10 cellular contexts compared by ENCODE assay signal in the genomic region with DNA sequence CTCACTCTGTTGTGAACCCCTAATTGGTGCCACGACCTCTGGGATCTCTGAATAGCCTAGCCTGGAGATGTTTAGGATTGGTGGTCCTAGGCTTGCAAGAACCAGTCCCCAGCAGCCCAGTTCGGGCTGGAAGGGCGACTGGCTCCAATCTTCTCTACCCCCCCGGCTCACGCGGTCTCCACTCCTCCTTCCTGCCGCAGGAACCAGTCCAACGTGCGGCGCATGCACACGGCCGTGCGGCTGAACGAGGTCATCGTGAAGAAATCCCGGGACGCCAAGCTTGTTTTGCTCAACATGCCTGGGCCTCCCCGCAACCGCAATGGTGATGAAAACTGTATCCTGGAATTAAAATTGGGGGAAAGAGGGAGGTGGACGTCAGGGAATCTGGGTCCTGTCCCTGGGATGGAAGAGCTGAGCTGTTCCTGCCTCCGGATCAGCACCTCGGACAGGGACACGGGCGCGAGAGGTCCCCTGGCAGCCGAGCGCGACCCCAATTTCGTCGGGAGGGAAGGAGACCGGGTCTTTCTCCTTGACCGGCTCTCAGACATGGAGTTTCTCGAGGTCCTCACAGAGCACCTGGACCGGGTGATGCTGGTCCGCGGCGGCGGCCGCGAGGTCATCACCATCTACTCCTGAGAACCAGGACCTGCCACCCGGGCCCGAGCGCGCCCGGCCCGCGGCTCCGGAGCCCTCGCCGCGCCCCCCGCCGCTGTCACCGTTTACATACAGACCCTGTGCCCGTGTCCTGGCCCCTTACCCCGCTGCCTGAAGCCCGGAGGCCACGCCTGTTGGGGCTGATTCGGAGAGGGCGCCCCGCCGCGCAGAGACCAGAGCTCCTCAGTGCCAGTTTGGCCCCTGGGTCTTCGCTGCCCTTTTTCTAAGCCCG. TPM values are rescaled to one million over a fixed set of nuclear protein-coding genes. Genes with fewer than 3 reads are reported as not detected.
A peak's percentile ranks its signal among the peaks of the same experiment; 100 is the strongest.
DNase-seq lines count a peak whose midpoint lies in the region; ATAC-seq and TF ChIP-seq lines count a peak whose summit lies in the region.
"Had no signal": no experiment of that assay in that cellular context is flagged by ENCODE, and none has a peak within 500 bp of the region (broad histone marks: within the 10 kb centered on the region; RNA-seq: fewer than 3 reads in every experiment).

No MANE protein-coding gene starts in this region.

- no peak overlapping the region for H4K91ac ChIP-seq in trophoblast cell (ENCODE audit: low read depth, low read length)

- H3K4me2 ChIP-seq in GM23248 (ENCODE audit: unreplicated experiment) (peak overlapping the region; percentile 83), trophoblast cell (ENCODE audit: low read length) (peak overlapping the region; percentile 41)

- no peaks in the 10 kb centered on the region for H3K9me2 ChIP-seq in GM23248 (ENCODE audit: insufficient read depth)

- H3K18ac ChIP-seq in trophoblast cell (ENCODE audit: low read length) = no peak overlapping the region

- H2AFZ ChIP-seq in GM23248 (no peak overlapping the region), trophoblast cell (ENCODE audit: insufficient read depth, low read length, poor library complexity) (no peak overlapping the region)

- H3K27ac ChIP-seq in GM23248 (no peak overlapping the region), trophoblast cell (ENCODE audit: low read depth, low read length) (no peak overlapping the region)

- H3K4me3 ChIP-seq in GM23248 (peak overlapping the region; percentile 70), fibroblast of villous mesenchyme (ENCODE audit: low read depth, low read length) (no peak overlapping the region), trophoblast cell (ENCODE audit: low read depth, low read length) (no peak overlapping the region)

- H4K8ac ChIP-seq in trophoblast cell (ENCODE audit: low read depth, low read length) = no peak overlapping the region

- in situ Hi-C loops in GM23248 (cut with MboI) = no loop called here

- TF ChIP-seq CTCF in fibroblast of villous mesenchyme (IDR thresholded peaks at IDR 0.05; ENCODE audit: insufficient read depth, low read depth, low read length) = no peak

- no peak overlapping the region for H2BK120ac ChIP-seq in trophoblast cell (ENCODE audit: insufficient read depth, low read length, poor library complexity)

- H3K4me1 ChIP-seq in GM23248 (ENCODE audit: insufficient read depth) = peaks cover 7% of the 10 kb centered on the region; the same call in 1 of the 2 replicates
- H3K4me1 ChIP-seq in trophoblast cell (ENCODE audit: control insufficient read depth in 1 of 2, insufficient read depth in 2 of 2, low read length in 2 of 2) = peaks cover 5 to 18% of the 10 kb centered on the region in 2 experiments

- no peaks in the 10 kb centered on the region for H3K79me1 ChIP-seq in trophoblast cell (ENCODE audit: low read length)

- H2BK12ac ChIP-seq in trophoblast cell (ENCODE audit: low read length) = no peak overlapping the region

- H3K14ac ChIP-seq in trophoblast cell (ENCODE audit: low read length) = no peak overlapping the region

- H3K9me3 ChIP-seq in GM23248 (ENCODE audit: low read depth) (no peaks in the 10 kb centered on the region), trophoblast cell (ENCODE audit: insufficient read depth, low read depth, low read length) (peaks cover 4% of the 10 kb centered on the region)

- no peaks in the 10 kb centered on the region for H4K20me1 ChIP-seq in GM23248 (ENCODE audit: insufficient read depth)

- no peak overlapping the region for H3K23ac ChIP-seq in trophoblast cell (ENCODE audit: low read length)

- H3K4ac ChIP-seq in trophoblast cell (ENCODE audit: low read depth, low read length) = no peak overlapping the region

- H3K36me3 ChIP-seq in GM23248 (ENCODE audit: low read depth) (0 out of 2 replicates have a peak, but pooled peaks cover 3% of the 10 kb centered on the region), trophoblast cell (ENCODE audit: control insufficient read depth in 1 of 2, insufficient read depth in 2 of 2, low read length in 2 of 2) (peaks cover 14 to 17% of the 10 kb centered on the region in 2 experiments)

- H3K79me2 ChIP-seq in GM23248 (ENCODE audit: insufficient read depth) = no peaks in the 10 kb centered on the region
- no peaks in the 10 kb centered on the region for H3K79me2 ChIP-seq in trophoblast cell (ENCODE audit: control insufficient read depth, insufficient read depth, low read length, poor library complexity)

- DNase-seq in GM23248 = peak; percentile 67
- peak; percentile 16 for DNase-seq in T1000 (lab: John Stamatoyannopoulos, UW)
- DNase-seq in fibroblast of villous mesenchyme (ENCODE audit: low read depth) = peak; percentile 45
- peak in 1 of 2 donors; percentile 35 for DNase-seq in trophoblast cell
- DNase-seq in inferior parietal cortex (ENCODE audit: extremely low spot score) = no peak
- DNase-seq: RPMI8226 had no signal

- 0 out of 2 replicates have a peak, but pooled peaks cover 8% of the 10 kb centered on the region for H3F3A ChIP-seq in GM23248 (ENCODE audit: insufficient read depth)

- no peak overlapping the region for H2BK5ac ChIP-seq in trophoblast cell (ENCODE audit: low read depth, low read length, poor library complexity)

- no peaks in the 10 kb centered on the region for H3K27me3 ChIP-seq in GM23248 (replicated peaks; ENCODE audit: insufficient read depth)
- peaks cover 22% of the 10 kb centered on the region for H3K27me3 ChIP-seq in trophoblast cell (ENCODE audit: insufficient read depth, low read length)

- H4K12ac ChIP-seq in trophoblast cell (ENCODE audit: low read depth, low read length) = no peak overlapping the region

- ATAC-seq in GM18870 (IDR thresholded peaks at IDR 0.05; ENCODE audit: unreplicated experiment) = no peak
- no peak for ATAC-seq in GM21619 (IDR thresholded peaks at IDR 0.05; ENCODE audit: unreplicated experiment)
- ATAC-seq in HG03196 (IDR thresholded peaks at IDR 0.05; ENCODE audit: unreplicated experiment) = no peak
- ATAC-seq: naive thymus-derived CD8-positive, alpha-beta T cell had no signal

- no peak overlapping the region for H2AK5ac ChIP-seq in trophoblast cell (ENCODE audit: low read length)

- no peak overlapping the region for H3K9ac ChIP-seq in GM23248
- H3K9ac ChIP-seq in trophoblast cell (ENCODE audit: low read length) = no peak overlapping the region

- WGBS in GM23248 (ENCODE audit: low coverage in 1 of 2, low lambda C conversion rate in 2 of 2, missing lambda C conversion rate in 2 of 2), 2 experiments = 19 to 20% methylated on average over 47 to 49 of the region's 65 CpGs
- no CpG with 5 or more reads among the region's 65 CpGs for WGBS in trophoblast cell (ENCODE audit: extremely low coverage, insufficient coverage, insufficient read length)

RNA-seq across cellular contexts. Expression of a gene that starts 28.2 kb away (rescaled TPM):
- total RNA-seq in GM23248 (2014; rRNA removed; shearing (Covaris generic)) = not detected in 2 replicates
- polyA plus RNA-seq in GM23248 (2016; fragmentation: Nextera tagmentation; extraction: Ambion mirVana) = 0.55 and 0.58 TPM in 2 replicates
- under 0.01 TPM in 2 replicates for total RNA-seq in fibroblast of villous mesenchyme
- polyA plus RNA-seq in trophoblast cell (2013) = 19.7 and 21.1 TPM in 2 replicates

RNA-seq across cellular contexts. Expression of a gene that starts 32.5 kb away (rescaled TPM):
- total RNA-seq in GM23248 (2014; rRNA removed; shearing (Covaris generic)) = 15.9 and 20.4 TPM in 2 replicates
- polyA plus RNA-seq in GM23248 (2016; fragmentation: Nextera tagmentation; extraction: Ambion mirVana) = 14.9 and 15.3 TPM in 2 replicates
- total RNA-seq in fibroblast of villous mesenchyme = 15.5 and 18.6 TPM in 2 replicates
- polyA plus RNA-seq in trophoblast cell (2013) = 19.1 and 19.7 TPM in 2 replicates

RNA-seq across cellular contexts. Expression of a gene that starts 48.5 kb away (rescaled TPM):
- not detected in 2 replicates for total RNA-seq in GM23248 (2014; rRNA removed; shearing (Covaris generic))
- 0.10 and 0.13 TPM in 2 replicates for polyA plus RNA-seq in GM23248 (2016; fragmentation: Nextera tagmentation; extraction: Ambion mirVana)
- not detected in 2 replicates for total RNA-seq in fibroblast of villous mesenchyme
- polyA plus RNA-seq in trophoblast cell (2013) = 68.2 and 72.5 TPM in 2 replicates
- polyA plus RNA-seq: naive thymus-derived CD8-positive, alpha-beta T cell had no signal
